8 cellular contexts compared by ENCODE assay signal in genomic region chr1:96722161-96722908, GRCh38. TPM values are rescaled to one million over a fixed set of nuclear protein-coding genes. Genes with fewer than 3 reads are reported as not detected.
DNase-seq lines count a peak whose midpoint lies in the region; ATAC-seq, FAIRE-seq and TF ChIP-seq lines count a peak whose summit lies in the region.

No MANE protein-coding gene starts in this region.

- H2BK5ac ChIP-seq in mesendoderm (ENCODE audit: low read length): peak overlapping the region; percentile 24

- peaks cover 24% of the 10 kb centered on the region for H3K4me1 Mint-ChIP-seq in endothelial cell (ENCODE audit: unreplicated experiment)

- peak overlapping the region; percentile 99 for H2BK120ac ChIP-seq in mesendoderm (ENCODE audit: low read depth, low read length)

- POLR2A ChIA-PET in A549 (lab: Yijun Ruan, JAX): interaction anchor here (0.5 to 0.6 kb wide), 2 partner anchors 13 to 397 kb away, joined by 3 read pairs; no protein-coding TSS in a partner anchor

- H3K36me3 ChIP-seq in mesendoderm (ENCODE audit: control insufficient read depth, insufficient read depth, low read length): no peaks in the 10 kb centered on the region

- H4K8ac ChIP-seq in mesendoderm (ENCODE audit: low read depth, low read length): peak overlapping the region; percentile 100

- no peak for FAIRE-seq in A549 (lab: Jason Lieb, UNC)

- H2BK15ac ChIP-seq in mesendoderm (replicated peaks; ENCODE audit: low read depth): no peak overlapping the region

- TF ChIP-seq CTCF in A549 (IDR thresholded peaks at IDR 0.05) (no peak), GM12875 (IDR thresholded peaks at IDR 0.05; ENCODE audit: borderline replicate concordance, insufficient read depth, low read depth, low read length) (no peak), endothelial cell (IDR thresholded peaks at IDR 0.05; ENCODE audit: unreplicated experiment) (no peak)

- H3K4me3 ChIP-seq in A549: peak overlapping the region; percentile 98
- peak overlapping the region; percentile 74 for H3K4me3 ChIP-seq in GM12875 (ENCODE audit: low read depth, low read length)
- H3K4me3 ChIP-seq in mesendoderm (ENCODE audit: low read length): peak overlapping the region; percentile 97

- peaks cover 6% of the 10 kb centered on the region for H3K27me3 Mint-ChIP-seq in endothelial cell (ENCODE audit: unreplicated experiment)

- H3K27ac Mint-ChIP-seq in endothelial cell (ENCODE audit: unreplicated experiment): peak overlapping the region; percentile 95

- peak overlapping the region; percentile 100 for H3K18ac ChIP-seq in mesendoderm (ENCODE audit: low read length)

- no peaks in the 10 kb centered on the region for H3K9me3 Mint-ChIP-seq in endothelial cell (ENCODE audit: unreplicated experiment)

- H3K9me3 ChIP-seq in A549: no peaks in the 10 kb centered on the region

- peak overlapping the region; percentile 98 for H3K4me3 Mint-ChIP-seq in endothelial cell (ENCODE audit: unreplicated experiment)

- TF ChIP-seq EP300 in A549 (IDR thresholded peaks at IDR 0.05): no peak

- H3K4ac ChIP-seq in mesendoderm (ENCODE audit: low read depth, low read length): peak overlapping the region; percentile 99

- H3K79me1 ChIP-seq in mesendoderm (ENCODE audit: low read length): no peaks in the 10 kb centered on the region

- H3K56ac ChIP-seq in mesendoderm (ENCODE audit: low read length): peak overlapping the region; percentile 85

- no peak overlapping the region for H4K5ac ChIP-seq in mesendoderm (ENCODE audit: low read length)

- no peak for TF ChIP-seq RAD21 in A549 (conservative IDR thresholded peaks at IDR 0.05 in 1 of 2, IDR thresholded peaks at IDR 0.05 in 1 of 2)

- H2AK5ac ChIP-seq in mesendoderm (ENCODE audit: low read length): no peak overlapping the region

- peaks cover 10% of the 10 kb centered on the region for H3K36me3 Mint-ChIP-seq in endothelial cell (ENCODE audit: low read depth, unreplicated experiment)

- WGBS in A549 (ENCODE audit: missing lambda C conversion rate): 12% methylated on average over 11 of the region's 29 CpGs
- WGBS in mesendoderm (ENCODE audit: extremely low coverage, insufficient coverage, low lambda C conversion rate): no CpG with 5 or more reads among the region's 29 CpGs

- H3K27ac ChIP-seq in A549 (peak overlapping the region; percentile 97 to 98), mesendoderm (ENCODE audit: low read depth, low read length) (peak overlapping the region; percentile 94)

- no peak overlapping the region for H3K23ac ChIP-seq in mesendoderm (ENCODE audit: low read length)

- H3K4me1 ChIP-seq in A549: peaks cover 6% of the 10 kb centered on the region; the same call in 2 of the 3 replicates
- peaks cover 2% of the 10 kb centered on the region for H3K4me1 ChIP-seq in mesendoderm (ENCODE audit: control insufficient read depth, low read depth, low read length)

- TF ChIP-seq POLR2A in A549 (IDR thresholded peaks at IDR 0.05; ENCODE audit: low read length): no peak

- no peaks in the 10 kb centered on the region for H3K27me3 ChIP-seq in mesendoderm (ENCODE audit: insufficient read depth, low read length, poor library complexity)

- DNase-seq in A549 (ENCODE audit: low read depth in 1 of 2, low spot score in 1 of 2) (peak; percentile 26 to 46), NCI-H1105 treated with DMSO at 0.1 percent for 48 hours (lab: John Stamatoyannopoulos, UW) (peak; percentile 72), endothelial cell (ENCODE audit: low spot score) (peak; percentile 59), mesendoderm (peak; percentile 75)
- DNase-seq in activated CD4-positive, alpha-beta T cell treated with anti-CD3 and anti-CD28 coated beads for 4 hours: peak; percentile 47
- peak; percentile 57 for DNase-seq in stimulated activated naive CD4-positive, alpha-beta T cell treated with Interleukin-2 at 50 U/mL for 16 hours (lab: John Stamatoyannopoulos, UW)

- ATAC-seq in A549: peak; percentile 81 to 86
- peak; percentile 52 for ATAC-seq in HG02852 (IDR thresholded peaks at IDR 0.05; ENCODE audit: unreplicated experiment)

- H3K79me2 ChIP-seq in mesendoderm (ENCODE audit: control insufficient read depth, insufficient read depth, low read length): peaks cover 34% of the 10 kb centered on the region

- H3K4me2 ChIP-seq in A549 (peak overlapping the region; percentile 95), mesendoderm (ENCODE audit: low read length) (peak overlapping the region; percentile 59)

- CTCF ChIA-PET in A549 (lab: Yijun Ruan, JAX): no interaction called here

- H3K9ac ChIP-seq in mesendoderm (ENCODE audit: low read length): peak overlapping the region; percentile 95

TF ChIP-seq in A549, 52 proteins besides CTCF, POLR2A, EP300 and RAD21:
- TF ChIP-seq, protein P1, sequence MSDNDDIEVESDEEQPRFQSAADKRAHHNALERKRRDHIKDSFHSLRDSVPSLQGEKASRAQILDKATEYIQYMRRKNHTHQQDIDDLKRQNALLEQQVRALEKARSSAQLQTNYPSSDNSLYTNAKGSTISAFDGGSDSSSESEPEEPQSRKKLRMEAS (IDR thresholded peaks at IDR 0.05): no peak
- TF ChIP-seq ZNF302 (CRISPR knock-in tag; IDR thresholded peaks at IDR 0.05) (no peak), FOSL2 (IDR thresholded peaks at IDR 0.05) (no peak), FOSL2 (CRISPR knock-in tag; IDR thresholded peaks at IDR 0.05) (no peak), TFCP2L1 (CRISPR knock-in tag; IDR thresholded peaks at IDR 0.05) (no peak), HEYL (CRISPR knock-in tag; IDR thresholded peaks at IDR 0.05) (no peak), MYC (IDR thresholded peaks at IDR 0.05; ENCODE audit: borderline replicate concordance, low read length) (no peak), ESRRA (IDR thresholded peaks at IDR 0.05; ENCODE audit: borderline replicate concordance, low read length) (no peak), ATOH8 (CRISPR knock-in tag; IDR thresholded peaks at IDR 0.05; ENCODE audit: low read depth) (no peak), EHF (CRISPR knock-in tag; IDR thresholded peaks at IDR 0.05) (no peak), ZFP36 (IDR thresholded peaks at IDR 0.05; ENCODE audit: borderline replicate concordance, partially characterized antibody) (no peak), MAZ (IDR thresholded peaks at IDR 0.05; ENCODE audit: borderline replicate concordance, low read depth, low read length) (no peak), JUNB (IDR thresholded peaks at IDR 0.05) (no peak), CBX8 (IDR thresholded peaks at IDR 0.05) (no peak), HMGXB4 (CRISPR knock-in tag; IDR thresholded peaks at IDR 0.05; ENCODE audit: borderline replicate concordance) (no peak)

RNA-seq across cellular contexts. Expression of gene PTBP2, which starts 0.8 kb away (rescaled TPM):
- polyA plus RNA-seq in A549 (2011; rRNA removed): 18.3 and 20.2 TPM in 2 replicates
- polyA plus RNA-seq in A549 (2012; cell fraction: cytosol; rRNA removed): 3.5 and 4.7 TPM in 2 replicates
- 6.0 and 7.7 TPM in 2 replicates for polyA plus RNA-seq in A549 (2012; cell fraction: nucleus; rRNA removed)
- polyA plus RNA-seq in A549 (2017; fragmentation: RNase III; extraction: RNeasy Plus Mini Kit Qiagen cat#74134 plus additional on column Dnase treatment): 6.1 to 9.3 TPM (median 7.7 TPM) in 3 replicates
- polyA minus RNA-seq in A549 (2011; rRNA and poly(A)+ RNA removed): 16.4 and 17.7 TPM in 2 replicates
- 29.7 TPM for total RNA-seq in endothelial cell (ENCODE audit: unreplicated experiment)
- polyA plus RNA-seq in mesendoderm (2013, experiment 1 of 2): 57.4 TPM
- polyA plus RNA-seq in mesendoderm (2013, experiment 2 of 2): 56.0 TPM

Comparison
In these comparisons a context has a peak if more than half of its experiments do, and no peak if none do; other contexts are left out.
1. Peak in every context shown above with its lines: DNase-seq, ATAC-seq, H3K4me3 ChIP-seq and H3K27ac ChIP-seq.